In the genomic region with DNA sequence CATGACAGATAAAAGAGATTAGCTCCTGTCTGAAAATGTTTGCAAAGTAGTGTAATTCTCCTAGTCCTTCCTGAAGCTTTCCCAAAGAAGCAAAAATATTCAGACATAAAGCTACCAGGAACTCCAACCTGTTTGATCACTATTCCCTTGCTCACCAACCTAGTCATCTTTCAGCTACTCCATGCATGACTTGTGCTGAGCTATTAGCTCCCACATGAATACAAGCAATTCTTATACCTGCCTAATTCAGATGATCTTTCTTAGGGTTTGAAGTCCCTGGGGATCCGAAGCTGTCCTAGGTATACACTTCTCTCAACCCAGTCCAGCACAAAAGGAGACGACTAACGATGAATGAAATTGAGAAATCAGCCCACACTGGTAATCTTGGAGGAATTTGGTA, we compare ENCODE assay signal across 8 cellular contexts. TPM values are rescaled to one million over a fixed set of nuclear protein-coding genes. Genes with fewer than 3 reads are reported as not detected.
DNase-seq lines count a peak whose midpoint lies in the region; ATAC-seq and TF ChIP-seq lines count a peak whose summit lies in the region.

No MANE protein-coding gene starts in this region.

- 35% methylated on average over 3 of the region's 3 CpGs for WGBS in hepatocyte (ENCODE audit: low lambda C conversion rate, missing lambda C conversion rate)

- H3K27me3 ChIP-seq in hepatocyte = no peaks in the 10 kb centered on the region
- H3K27me3 ChIP-seq in skeletal muscle tissue (ENCODE audit: control insufficient read depth in 3 of 3, insufficient read depth in 3 of 3, low read length in 3 of 3) = no peaks in the 10 kb centered on the region

- H3K4me1 ChIP-seq in hepatocyte (ENCODE audit: insufficient read depth) = peaks cover 11% of the 10 kb centered on the region
- H3K4me1 ChIP-seq in skeletal muscle tissue (ENCODE audit: control insufficient read depth in 3 of 3, insufficient read depth in 3 of 3, low read length in 3 of 3) = peaks cover 7 to 10% (median 9%) of the 10 kb centered on the region in 3 donors

- peaks cover 3% of the 10 kb centered on the region for H3K36me3 Mint-ChIP-seq in activated naive CD4-positive, alpha-beta T cell treated with anti-CD3 and anti-CD28 coated beads, Interleukin-2, amount 10 ng/mL, durations not matched to agents 7 days and 5 days
- peaks cover 2% of the 10 kb centered on the region for H3K36me3 Mint-ChIP-seq in activated CD4-positive, alpha-beta memory T cell treated with anti-CD3 and anti-CD28 coated beads, Interleukin-2, amount 10 ng/mL, durations not matched to agents 7 days and 5 days (ENCODE audit: low read depth)

- CTCF ChIA-PET in activated naive CD4-positive, alpha-beta T cell treated with anti-CD3 and anti-CD28 coated beads, Interleukin-2, amount 10 ng/mL, durations not matched to agents 7 days and 5 days (lab: Charles Lee) = interaction anchor here (0.8 to 1.9 kb wide), 4 partner anchors 16 to 93 kb away, joined by 3 to 4 read pairs (median 3); no protein-coding TSS in a partner anchor
- CTCF ChIA-PET in activated CD4-positive, alpha-beta memory T cell treated with anti-CD3 and anti-CD28 coated beads, Interleukin-2, amount 10 ng/mL, durations not matched to agents 7 days and 5 days (lab: Charles Lee) = interaction anchor here (1.3 to 1.9 kb wide), 5 partner anchors 16 to 122 kb away, joined by 3 to 6 read pairs (median 5); no protein-coding TSS in a partner anchor

- no peaks in the 10 kb centered on the region for H3K36me3 ChIP-seq in hepatocyte (replicated peaks; ENCODE audit: insufficient read depth, low read depth)
- no peaks in the 10 kb centered on the region for H3K36me3 ChIP-seq in skeletal muscle tissue (ENCODE audit: control insufficient read depth in 3 of 3, insufficient read depth in 3 of 3, low read length in 3 of 3)

- no peaks in the 10 kb centered on the region for H3K9me3 ChIP-seq in hepatocyte (ENCODE audit: low read depth)
- H3K9me3 ChIP-seq in skeletal muscle tissue (ENCODE audit: control insufficient read depth in 3 of 3, low read length in 3 of 3) = no peaks in the 10 kb centered on the region

- no peaks in the 10 kb centered on the region for H3K79me2 ChIP-seq in hepatocyte

- H3K4me2 ChIP-seq in hepatocyte = peak overlapping the region; percentile 78

- POLR2A ChIA-PET in activated CD4-positive, alpha-beta memory T cell treated with anti-CD3 and anti-CD28 coated beads, Interleukin-2, amount 10 ng/mL, durations not matched to agents 7 days and 5 days (lab: Charles Lee) = interaction anchor here (0.8 to 3.6 kb wide), 7 partner anchors 36 to 360 kb away, joined by 3 to 27 read pairs (median 6); a partner anchor contains a TSS

- no peak for DNase-seq in activated naive CD4-positive, alpha-beta T cell treated with anti-CD3 and anti-CD28 coated beads, Interleukin-2, amount 10 ng/mL, durations not matched to agents 7 days and 5 days
- no peak for DNase-seq in activated naive CD4-positive, alpha-beta T cell (lab: John Stamatoyannopoulos, UW)
- DNase-seq in activated CD4-positive, alpha-beta memory T cell treated with anti-CD3 and anti-CD28 coated beads, Interleukin-2, amount 10 ng/mL, durations not matched to agents 7 days and 5 days = no peak
- DNase-seq in hepatocyte (ENCODE audit: low spot score) = peak; percentile 20
- no peak for DNase-seq in stimulated activated CD8-positive, alpha-beta memory T cell treated with anti-CD3 and anti-CD28 coated beads, Interleukin-4, amount 100 ng/mL, for 48 hours
- DNase-seq in T-helper 9 cell = no peak

- H3K4me3 ChIP-seq in hepatocyte = peak overlapping the region; percentile 1
- peak overlapping the region; percentile 82 to 94 (median 92) for H3K4me3 ChIP-seq in skeletal muscle tissue (ENCODE audit: low read length in 3 of 3)

- H3K27ac Mint-ChIP-seq in activated naive CD4-positive, alpha-beta T cell treated with anti-CD3 and anti-CD28 coated beads, Interleukin-2, amount 10 ng/mL, durations not matched to agents 7 days and 5 days = peak overlapping the region; percentile 35
- peak overlapping the region; percentile 95 for H3K27ac Mint-ChIP-seq in activated CD4-positive, alpha-beta memory T cell treated with anti-CD3 and anti-CD28 coated beads, Interleukin-2, amount 10 ng/mL, durations not matched to agents 7 days and 5 days

- TF ChIP-seq CTCF in hepatocyte (IDR thresholded peaks at IDR 0.05; ENCODE audit: poor library complexity) = no peak

- no peaks in the 10 kb centered on the region for H3K9me2 ChIP-seq in hepatocyte (replicated peaks; ENCODE audit: insufficient read depth)

- no peaks in the 10 kb centered on the region for H4K20me1 ChIP-seq in hepatocyte (ENCODE audit: insufficient read depth, poor library complexity, severe bottlenecking)

- H3K4me3 Mint-ChIP-seq in activated naive CD4-positive, alpha-beta T cell treated with anti-CD3 and anti-CD28 coated beads, Interleukin-2, amount 10 ng/mL, durations not matched to agents 7 days and 5 days = peak overlapping the region; percentile 83
- H3K4me3 Mint-ChIP-seq in activated CD4-positive, alpha-beta memory T cell treated with anti-CD3 and anti-CD28 coated beads, Interleukin-2, amount 10 ng/mL, durations not matched to agents 7 days and 5 days = peak overlapping the region; percentile 98

- H3K4me1 Mint-ChIP-seq in activated naive CD4-positive, alpha-beta T cell treated with anti-CD3 and anti-CD28 coated beads, Interleukin-2, amount 10 ng/mL, durations not matched to agents 7 days and 5 days = peaks cover 24% of the 10 kb centered on the region
- peaks cover 22% of the 10 kb centered on the region for H3K4me1 Mint-ChIP-seq in activated CD4-positive, alpha-beta memory T cell treated with anti-CD3 and anti-CD28 coated beads, Interleukin-2, amount 10 ng/mL, durations not matched to agents 7 days and 5 days

- peaks cover 24% of the 10 kb centered on the region for H3K27me3 Mint-ChIP-seq in activated naive CD4-positive, alpha-beta T cell treated with anti-CD3 and anti-CD28 coated beads, Interleukin-2, amount 10 ng/mL, durations not matched to agents 7 days and 5 days
- H3K27me3 Mint-ChIP-seq in activated CD4-positive, alpha-beta memory T cell treated with anti-CD3 and anti-CD28 coated beads, Interleukin-2, amount 10 ng/mL, durations not matched to agents 7 days and 5 days = peaks cover 5% of the 10 kb centered on the region

- peak overlapping the region; percentile 37 for H2AFZ ChIP-seq in hepatocyte

- H3K9me3 Mint-ChIP-seq in activated naive CD4-positive, alpha-beta T cell treated with anti-CD3 and anti-CD28 coated beads, Interleukin-2, amount 10 ng/mL, durations not matched to agents 7 days and 5 days = no peaks in the 10 kb centered on the region
- no peaks in the 10 kb centered on the region for H3K9me3 Mint-ChIP-seq in activated CD4-positive, alpha-beta memory T cell treated with anti-CD3 and anti-CD28 coated beads, Interleukin-2, amount 10 ng/mL, durations not matched to agents 7 days and 5 days

- ATAC-seq in GM18873 (IDR thresholded peaks at IDR 0.05; ENCODE audit: low FRiP score, unreplicated experiment) = no peak

- peak overlapping the region; percentile 94 for H3K27ac ChIP-seq in hepatocyte
- peak overlapping the region; percentile 85 for H3K27ac ChIP-seq in skeletal muscle tissue (ENCODE audit: low read depth, low read length)

- peak overlapping the region; percentile 86 to 99 (median 95) for H3K9ac ChIP-seq in skeletal muscle tissue (ENCODE audit: low read depth in 1 of 3, low read length in 3 of 3)

RNA-seq across cellular contexts. Expression of a gene that starts 0.7 kb away (rescaled TPM):
- total RNA-seq in activated CD4-positive, alpha-beta memory T cell treated with anti-CD3 and anti-CD28 coated beads, Interleukin-2, amount 10 ng/mL, durations not matched to agents 7 days and 5 days = 1 to 10 TPM; 2.3 to 2.8 TPM
- total RNA-seq in hepatocyte (8.3 and 11.7 TPM in 2 replicates), skeletal muscle tissue (5.7 TPM)
- polyA plus RNA-seq in hepatocyte = 7.1 and 7.4 TPM in 2 replicates

RNA-seq across cellular contexts. Expression of a gene that starts 35.7 kb away (rescaled TPM):
- total RNA-seq in activated CD4-positive, alpha-beta memory T cell treated with anti-CD3 and anti-CD28 coated beads, Interleukin-2, amount 10 ng/mL, durations not matched to agents 7 days and 5 days = 10 to 100 TPM; 54.2 to 56.5 TPM
- 61.7 and 70.4 TPM in 2 replicates for total RNA-seq in hepatocyte
- polyA plus RNA-seq in hepatocyte = 32.9 and 42.1 TPM in 2 replicates
- total RNA-seq in skeletal muscle tissue = 71.0 TPM
